2 cellular contexts compared by ENCODE assay signal in genomic region chr1:18711561-18712253, GRCh38.
A peak's percentile ranks its signal among the peaks of the same experiment; 100 is the strongest.
TF ChIP-seq lines count a peak whose summit lies in the region.

No MANE protein-coding gene starts in this region.

TF ChIP-seq in HepG2, 621 proteins besides CTCF, POLR2A, EP300 and RAD21 (continued from another document):
- TF ChIP-seq ZNF18 (CRISPR knock-in tag; IDR thresholded peaks at IDR 0.05; ENCODE audit: insufficient replicate concordance) = peak; percentile 33

TF ChIP-seq in K562, 482 proteins besides CTCF, POLR2A, EP300 and RAD21:
- TF ChIP-seq USF2 (CRISPR knock-in tag; IDR thresholded peaks at IDR 0.05) = no peak
- TF ChIP-seq GABPB2 (CRISPR knock-in tag; conservative IDR thresholded peaks at IDR 0.05) = no peak
- TF ChIP-seq TEAD4 (IDR thresholded peaks at IDR 0.05; ENCODE audit: low read length) = no peak
- no peak for TF ChIP-seq TEAD4 (CRISPR knock-in tag; IDR thresholded peaks at IDR 0.05; ENCODE audit: borderline replicate concordance)
- peak; percentile 99 for TF ChIP-seq PTBP1 (IDR thresholded peaks at IDR 0.05; ENCODE audit: low read depth, low read length)
- TF ChIP-seq ZBTB2 (IDR thresholded peaks at IDR 0.05) = no peak
- no peak for TF ChIP-seq ZNF644 (tag; IDR thresholded peaks at IDR 0.05; ENCODE audit: low read depth)
